28 cellular contexts compared by ENCODE assay signal in genomic region chr4:73248821-73249220, GRCh38.
"Had no signal": no experiment of that assay in that cellular context is flagged by ENCODE, and none has a peak within 500 bp of the region (broad histone marks: within the 10 kb centered on the region; RNA-seq: fewer than 3 reads in every experiment).

No MANE protein-coding gene starts in this region.

- H3K36me3 ChIP-seq: neural progenitor cell, ovary, prostate gland, right lobe of liver, suprapubic skin, upper lobe of right lung, uterus had no signal

- H3K27ac ChIP-seq: neural progenitor cell, ovary, parathyroid adenoma, prostate gland, right lobe of liver, sigmoid colon, suprapubic skin, testis, tibial artery, transverse colon, upper lobe of right lung, uterus had no signal

- H3K4me1 Mint-ChIP-seq: neural progenitor cell had no signal

- H3K36me3 Mint-ChIP-seq: natural killer cell had no signal

- H3K27ac Mint-ChIP-seq: natural killer cell; nephron; neural progenitor cell; stimulated activated memory B cell treated with anti-CD40 and anti-IgM and Interleukin-4, amounts not matched to agents 10 μg/mL and 1 μg/mL and 100 μg/mL, for 72 hours; stimulated activated naive CD8-positive, alpha-beta T cell treated with anti-CD3 and anti-CD28 coated beads, Interleukin-15, amount 100 ng/mL, for 72 hours; type B pancreatic cell had no signal

- H3K27me3 Mint-ChIP-seq: naive thymus-derived CD4-positive, alpha-beta T cell; stimulated activated memory B cell treated with anti-CD40 and anti-IgM and Interleukin-4, amounts not matched to agents 10 μg/mL and 1 μg/mL and 100 μg/mL, for 72 hours; stimulated activated naive CD8-positive, alpha-beta T cell treated with anti-CD3 and anti-CD28 coated beads, Interleukin-15, amount 100 ng/mL, for 72 hours; type B pancreatic cell had no signal

- H3K9ac ChIP-seq: neural progenitor cell, parathyroid adenoma had no signal

- H3K4me2 ChIP-seq: neural progenitor cell had no signal

- ATAC-seq: naive thymus-derived CD4-positive, alpha-beta T cell; natural killer cell; right cardiac atrium; right lobe of liver; stimulated activated memory B cell treated with anti-CD40 and anti-IgM and Interleukin-4, amounts not matched to agents 10 μg/mL and 1 μg/mL and 100 μg/mL, for 72 hours; stimulated activated naive CD8-positive, alpha-beta T cell treated with anti-CD3 and anti-CD28 coated beads, Interleukin-15, amount 100 ng/mL, for 72 hours; stimulated activated naive CD8-positive, alpha-beta T cell treated with anti-CD3 and anti-CD28 coated beads, Interleukin-15, Interleukin-2, amounts not matched to agents 100 U/mL and 50 U/mL, for 24 hours; upper lobe of right lung had no signal

- H3K9me3 ChIP-seq: ovary, prostate gland, right lobe of liver, sigmoid colon, suprapubic skin, testis, tibial artery, transverse colon, upper lobe of right lung, uterus had no signal

- H3K27me3 ChIP-seq: neural progenitor cell, ovary, right lobe of liver, sigmoid colon, suprapubic skin, testis, tibial artery, transverse colon, upper lobe of right lung, uterus had no signal

- H3K9me3 Mint-ChIP-seq: natural killer cell; stimulated activated memory B cell treated with anti-CD40 and anti-IgM and Interleukin-4, amounts not matched to agents 10 μg/mL and 1 μg/mL and 100 μg/mL, for 72 hours; stimulated activated naive CD8-positive, alpha-beta T cell treated with anti-CD3 and anti-CD28 coated beads, Interleukin-15, amount 100 ng/mL, for 72 hours; type B pancreatic cell had no signal

- H2AFZ ChIP-seq: neural progenitor cell, parathyroid adenoma had no signal

- H3K4me1 ChIP-seq: neural progenitor cell, parathyroid adenoma, prostate gland, testis had no signal

- DNase-seq: naive thymus-derived CD4-positive, alpha-beta T cell; natural killer cell; occipital lobe; ovary; right cardiac atrium; right lobe of liver; sigmoid colon; small intestine; stimulated activated CD4-positive, alpha-beta T cell treated with anti-CD3 and anti-CD28 coated beads, Interleukin-15, amount 100 ng/mL, for 24 hours; stimulated activated CD4-positive, alpha-beta T cell treated with anti-CD3 and anti-CD28 coated beads, Interleukin-4, amount 100 ng/mL, for 1 hour; stimulated activated CD4-positive, alpha-beta T cell treated with anti-CD3 and anti-CD28 coated beads, Interleukin-4, amount 100 ng/mL, for 4 hours; stimulated activated CD8-positive, alpha-beta memory T cell treated with anti-CD3 and anti-CD28 coated beads, Interleukin-4, amount 100 ng/mL, for 48 hours; stimulated activated naive CD4-positive, alpha-beta T cell; stimulated activated naive CD8-positive, alpha-beta T cell treated with anti-CD3 and anti-CD28 coated beads, Interleukin-15, amount 100 ng/mL, for 72 hours; stimulated activated naive CD8-positive, alpha-beta T cell treated with anti-CD3 and anti-CD28 coated beads, Interleukin-15, Interleukin-2, amounts not matched to agents 100 U/mL and 50 U/mL, for 24 hours; substantia nigra; testis; tibial artery; transverse colon; upper lobe of right lung; uterus had no signal

- H3K4me3 ChIP-seq: neural progenitor cell, ovary, prostate gland, right lobe of liver, sigmoid colon, suprapubic skin, testis, tibial artery, transverse colon, upper lobe of right lung, uterus had no signal

- H3K4me3 Mint-ChIP-seq: natural killer cell; nephron; neural progenitor cell; stimulated activated memory B cell treated with anti-CD40 and anti-IgM and Interleukin-4, amounts not matched to agents 10 μg/mL and 1 μg/mL and 100 μg/mL, for 72 hours; stimulated activated naive CD8-positive, alpha-beta T cell treated with anti-CD3 and anti-CD28 coated beads, Interleukin-15, amount 100 ng/mL, for 72 hours; type B pancreatic cell had no signal
